Comparison of ENCODE assay signal across 11 cellular contexts in genomic region chr15:88630798-88631463, GRCh38. TPM values are rescaled to one million over a fixed set of nuclear protein-coding genes. Genes with fewer than 3 reads are reported as not detected.
DNase-seq lines count a peak whose midpoint lies in the region; ATAC-seq and TF ChIP-seq lines count a peak whose summit lies in the region.
"Had no signal": no experiment of that assay in that cellular context is flagged by ENCODE, and none has a peak within 500 bp of the region (broad histone marks: within the 10 kb centered on the region; RNA-seq: fewer than 3 reads in every experiment).

No MANE protein-coding gene starts in this region.

- H3K36me3 ChIP-seq in left ventricle myocardium inferior = peaks cover 68% of the 10 kb centered on the region
- H3K36me3 ChIP-seq in mucosa of rectum (ENCODE audit: control insufficient read depth in 2 of 2, insufficient read depth in 2 of 2, low read length in 2 of 2) = peaks cover 25 to 38% of the 10 kb centered on the region in 2 donors
- H3K36me3 ChIP-seq in vagina = peaks cover 0 to 60% of the 10 kb centered on the region in 2 donors
- H3K36me3 ChIP-seq in gastrocnemius medialis = peaks cover 0 to 57% of the 10 kb centered on the region in 2 donors

- H3K27me3 Mint-ChIP-seq in activated naive CD8-positive, alpha-beta T cell = no peaks in the 10 kb centered on the region

- H3K4me3 ChIP-seq in left ventricle myocardium inferior (no peak overlapping the region), mucosa of rectum (ENCODE audit: low read length in 2 of 2) (no peak overlapping the region), vagina (no peak overlapping the region), gastrocnemius medialis (no peak overlapping the region)

- H3K9me3 ChIP-seq in left ventricle myocardium inferior (replicated peaks) = no peaks in the 10 kb centered on the region
- H3K9me3 ChIP-seq in mucosa of rectum (ENCODE audit: control insufficient read depth in 2 of 2, low read length in 2 of 2) = no peaks in the 10 kb centered on the region
- no peaks in the 10 kb centered on the region for H3K9me3 ChIP-seq in vagina
- no peaks in the 10 kb centered on the region for H3K9me3 ChIP-seq in gastrocnemius medialis
- H3K9me3 ChIP-seq: BE2C had no signal

- no peaks in the 10 kb centered on the region for H3K27me3 ChIP-seq in left ventricle myocardium inferior (ENCODE audit: low read depth)
- H3K27me3 ChIP-seq in mucosa of rectum (ENCODE audit: control insufficient read depth in 2 of 2, insufficient read depth in 2 of 2, low read length in 2 of 2) = no peaks in the 10 kb centered on the region
- no peaks in the 10 kb centered on the region for H3K27me3 ChIP-seq in vagina
- no peaks in the 10 kb centered on the region for H3K27me3 ChIP-seq in gastrocnemius medialis
- H3K27me3 ChIP-seq: BE2C had no signal

- intact Hi-C loops in left ventricle myocardium inferior (cut with micrococcal nuclease) (no loop called here), left ventricle myocardium superior (cut with micrococcal nuclease) (no loop called here), vagina (cut with DNase I) (no loop called here), gastrocnemius medialis (cut with DNase I; ENCODE audit: low total_unique reads) (no loop called here)

- TF ChIP-seq CTCF in left ventricle myocardium inferior (IDR thresholded peaks at IDR 0.05; ENCODE audit: borderline replicate concordance) = no peak
- no peak for TF ChIP-seq CTCF in vagina (IDR thresholded peaks at IDR 0.05)
- no peak for TF ChIP-seq CTCF in gastrocnemius medialis (IDR thresholded peaks at IDR 0.05 in 4 of 5, conservative IDR thresholded peaks at IDR 0.05 in 1 of 5)

- TF ChIP-seq POLR2A in vagina (IDR thresholded peaks at IDR 0.05) (no peak), gastrocnemius medialis (IDR thresholded peaks at IDR 0.05) (no peak)

- H3K27ac ChIP-seq in left ventricle myocardium inferior (replicated peaks) = peak overlapping the region; percentile 34
- H3K27ac ChIP-seq in mucosa of rectum (ENCODE audit: low read depth in 2 of 2, low read length in 2 of 2) = peak overlapping the region; percentile 18 to 45
- peak overlapping the region; percentile 36 for H3K27ac ChIP-seq in vagina
- peak overlapping the region in 2 of 4 donors; percentile 30 to 41 for H3K27ac ChIP-seq in gastrocnemius medialis

- DNase-seq in left ventricle myocardium inferior (no peak), left ventricle myocardium superior (no peak), vagina (ENCODE audit: extremely low spot score in 2 of 2) (no peak), SHP77 (lab: John Stamatoyannopoulos, UW) (no peak), gastrocnemius medialis (no peak), mucosa of gallbladder (ENCODE audit: low spot score) (no peak)
- DNase-seq: BE2C, NCI-H524 treated with DMSO at 0.1 percent for 48 hours had no signal

- H3K27ac Mint-ChIP-seq in activated naive CD8-positive, alpha-beta T cell = peak overlapping the region; percentile 87

- peak overlapping the region; percentile 14 for H3K4me3 Mint-ChIP-seq in activated naive CD8-positive, alpha-beta T cell

- ATAC-seq in left ventricle myocardium superior (no peak), gastrocnemius medialis (no peak)
- ATAC-seq: left lobe of liver had no signal

- H3K4me1 ChIP-seq in left ventricle myocardium inferior = peaks cover 32% of the 10 kb centered on the region
- peaks cover 12 to 16% of the 10 kb centered on the region in 2 donors for H3K4me1 ChIP-seq in mucosa of rectum (ENCODE audit: control insufficient read depth in 2 of 2, insufficient read depth in 2 of 2, low read length in 2 of 2)
- peaks cover 7% of the 10 kb centered on the region for H3K4me1 ChIP-seq in vagina
- no peaks in the 10 kb centered on the region for H3K4me1 ChIP-seq in gastrocnemius medialis
- H3K4me1 ChIP-seq: BE2C had no signal

- no peaks in the 10 kb centered on the region for H3K9me3 Mint-ChIP-seq in activated naive CD8-positive, alpha-beta T cell (ENCODE audit: low read depth)

- no peak overlapping the region for H3K9ac ChIP-seq in mucosa of rectum (ENCODE audit: low read depth in 1 of 2, low read length in 2 of 2)

- peaks cover 88% of the 10 kb centered on the region for H3K4me1 Mint-ChIP-seq in activated naive CD8-positive, alpha-beta T cell (ENCODE audit: low read depth)

- in situ Hi-C loops in gastrocnemius medialis (cut with MboI; ENCODE audit: low sequenced_read_pairs in 4 of 4) = no loop called here

- peaks cover 23% of the 10 kb centered on the region for H3K36me3 Mint-ChIP-seq in activated naive CD8-positive, alpha-beta T cell

RNA-seq across cellular contexts. Expression of gene ISG20, which starts 7.9 kb away (rescaled TPM):
- 3.1 TPM for total RNA-seq in left ventricle myocardium inferior
- 3.6 TPM for total RNA-seq in left ventricle myocardium superior
- 15.7 TPM for total RNA-seq in vagina
- total RNA-seq in gastrocnemius medialis = 1 to 10 TPM; 1.2 to 9.2 (median 1.6) TPM
- 383 TPM for total RNA-seq in mucosa of gallbladder

RNA-seq across cellular contexts. Expression of gene AEN, which starts 9.8 kb away (rescaled TPM):
- total RNA-seq in left ventricle myocardium inferior (10.3 TPM), left ventricle myocardium superior (9.8 TPM), vagina (18.4 TPM), gastrocnemius medialis (10 to 100 TPM; 16.1 to 19.2 (median 17.3) TPM), mucosa of gallbladder (34.4 TPM)

Comparison
In these comparisons a context has a peak if more than half of its experiments do, and no peak if none do; other contexts are left out.
1. RNA of gene ISG20, which starts 7.9 kb away (total RNA-seq): 383 TPM in mucosa of gallbladder (single experiment); 15.7 TPM in vagina (single experiment), 3.6 TPM in left ventricle myocardium superior (single experiment), 3.1 TPM in left ventricle myocardium inferior (single experiment) and 1.2 to 9.2 TPM in gastrocnemius medialis; every median in the first group is over 10 times any median in the second.